Comparison of ENCODE assay signal across 15 cellular contexts in genomic region chr6:29603456-29603855, GRCh38. TPM values are rescaled to one million over a fixed set of nuclear protein-coding genes. Genes with fewer than 3 reads are reported as not detected.
DNase-seq lines count a peak whose midpoint lies in the region; ATAC-seq and TF ChIP-seq lines count a peak whose summit lies in the region.
"Had no signal": no experiment of that assay in that cellular context is flagged by ENCODE, and none has a peak within 500 bp of the region (broad histone marks: within the 10 kb centered on the region; RNA-seq: fewer than 3 reads in every experiment).

No MANE protein-coding gene starts in this region.

- H3K27me3 ChIP-seq in H7 (ENCODE audit: control insufficient read depth, insufficient read depth, low read length) (no peaks in the 10 kb centered on the region), endodermal cell (ENCODE audit: control insufficient read depth, insufficient read depth, low read length, poor library complexity, severe bottlenecking) (no peaks in the 10 kb centered on the region), neural progenitor cell (no peaks in the 10 kb centered on the region)
- H3K27me3 ChIP-seq: BLaER1 had no signal

- H3K9me3 Mint-ChIP-seq in endodermal cell (no peaks in the 10 kb centered on the region), neural progenitor cell (no peaks in the 10 kb centered on the region)
- H3K9me3 Mint-ChIP-seq: CD8-positive, alpha-beta memory T cell; IgD-negative memory B cell had no signal

- H3F3A ChIP-seq in neural progenitor cell (ENCODE audit: low read depth): peaks cover 5% of the 10 kb centered on the region

- TF ChIP-seq CTCF in endodermal cell (conservative IDR thresholded peaks at IDR 0.05) (no peak), neural progenitor cell (IDR thresholded peaks at IDR 0.05) (no peak)

- DNase-seq in H7 (peak; percentile 57), endodermal cell (no peak), neural progenitor cell (ENCODE audit: low spot score) (no peak), NCI-H774 (lab: John Stamatoyannopoulos, UW) (no peak)
- DNase-seq: CD8-positive, alpha-beta memory T cell; GDM1 had no signal

- H3K27ac ChIP-seq in angular gyrus (ENCODE audit: low read depth, low read length): peak overlapping the region; percentile 17
- peak overlapping the region; percentile 16 for H3K27ac ChIP-seq in endodermal cell (ENCODE audit: low read depth, low read length)
- H3K27ac ChIP-seq in neural progenitor cell: no peak overlapping the region
- H3K27ac ChIP-seq: BLaER1 had no signal

- H3K9ac ChIP-seq in endodermal cell (ENCODE audit: extremely low read depth, low read length, poor library complexity, severe bottlenecking) (no peak overlapping the region), neural progenitor cell (no peak overlapping the region)
- H3K9ac ChIP-seq: BLaER1 had no signal

- H2AFZ ChIP-seq in neural progenitor cell (replicated peaks): no peak overlapping the region

- no peak for ATAC-seq in GM21717 (IDR thresholded peaks at IDR 0.05; ENCODE audit: unreplicated experiment)
- ATAC-seq in HG03196 (IDR thresholded peaks at IDR 0.05; ENCODE audit: unreplicated experiment): no peak
- no peak for ATAC-seq in GM18858 (IDR thresholded peaks at IDR 0.05; ENCODE audit: unreplicated experiment)

- WGBS in endodermal cell (ENCODE audit: insufficient coverage in 1 of 2, insufficient read length in 1 of 2), 2 experiments: 91 to 96% methylated on average over 3 to 11 of the region's 11 CpGs

- H4K20me1 ChIP-seq in neural progenitor cell (ENCODE audit: low read depth): peaks cover 12% of the 10 kb centered on the region
- H4K20me1 ChIP-seq: BLaER1 had no signal

- no peak overlapping the region for H3K27ac Mint-ChIP-seq in endodermal cell
- no peak overlapping the region for H3K27ac Mint-ChIP-seq in neural progenitor cell

- H3K9me3 ChIP-seq in endodermal cell (ENCODE audit: control insufficient read depth, low read length) (no peaks in the 10 kb centered on the region), neural progenitor cell (ENCODE audit: low read depth) (no peaks in the 10 kb centered on the region)
- H3K9me3 ChIP-seq: BLaER1, Caco-2 had no signal

- H3K4me1 Mint-ChIP-seq in endodermal cell (no peaks in the 10 kb centered on the region), neural progenitor cell (peaks cover 24% of the 10 kb centered on the region)

- no peaks in the 10 kb centered on the region for H3K79me2 ChIP-seq in neural progenitor cell (ENCODE audit: low read depth)

- H3K36me3 Mint-ChIP-seq in endodermal cell (ENCODE audit: low read depth): peaks cover 73% of the 10 kb centered on the region
- peaks cover 51% of the 10 kb centered on the region for H3K36me3 Mint-ChIP-seq in neural progenitor cell

- H3K4me3 Mint-ChIP-seq in endodermal cell: no peak overlapping the region
- no peak overlapping the region for H3K4me3 Mint-ChIP-seq in neural progenitor cell
- H3K4me3 Mint-ChIP-seq: CD8-positive, alpha-beta memory T cell; IgD-negative memory B cell had no signal

- H3K4me1 ChIP-seq in endodermal cell (ENCODE audit: control insufficient read depth, insufficient read depth, low read length): no peaks in the 10 kb centered on the region
- H3K4me1 ChIP-seq in neural progenitor cell: peaks cover 12% of the 10 kb centered on the region
- H3K4me1 ChIP-seq: BLaER1, Caco-2 had no signal

- H3K36me3 ChIP-seq in H7 (replicated peaks; ENCODE audit: control insufficient read depth, insufficient read depth, low read length) (peaks cover 66% of the 10 kb centered on the region), endodermal cell (ENCODE audit: control insufficient read depth, insufficient read depth, low read length) (peaks cover 59% of the 10 kb centered on the region), neural progenitor cell (no peaks in the 10 kb centered on the region)

- H3K4me3 ChIP-seq in H7 (ENCODE audit: insufficient read depth, low read depth, low read length) (no peak overlapping the region), endodermal cell (ENCODE audit: low read length) (no peak overlapping the region), neural progenitor cell (no peak overlapping the region)
- H3K4me3 ChIP-seq: BLaER1 had no signal

- H3K27me3 Mint-ChIP-seq in endodermal cell (ENCODE audit: insufficient read depth) (no peaks in the 10 kb centered on the region), neural progenitor cell (ENCODE audit: insufficient read depth, low read depth) (peaks cover 2% of the 10 kb centered on the region)
- H3K27me3 Mint-ChIP-seq: IgD-negative memory B cell had no signal

- H3K4me2 ChIP-seq in neural progenitor cell: peak overlapping the region; percentile 46
- H3K4me2 ChIP-seq: BLaER1 had no signal

RNA-seq across cellular contexts. Expression of gene OR2H2, which starts 18.5 kb away (rescaled TPM):
- not detected in 2 replicates for total RNA-seq in H7 (2014; rRNA removed; shearing (Covaris generic))
- not detected for total RNA-seq in endodermal cell
- polyA plus RNA-seq in endodermal cell (2013, experiment 1 of 2): not detected
- polyA plus RNA-seq in endodermal cell (2013, experiment 2 of 2): not detected
- total RNA-seq in neural progenitor cell (ENCODE audit: low replicate concordance): not detected in 2 replicates
- total RNA-seq: Caco-2; CD8-positive, alpha-beta memory T cell; H4; HT1080 had no signal
- polyA plus RNA-seq: CD8-positive, alpha-beta memory T cell; IgD-negative memory B cell had no signal

RNA-seq across cellular contexts. Expression of gene GABBR1, which starts 29.5 kb away (rescaled TPM):
- 21.8 and 23.2 TPM in 2 replicates for total RNA-seq in H7 (2014; rRNA removed; shearing (Covaris generic))
- 10 to 100 TPM; 81.8 to 99.1 TPM for total RNA-seq in endodermal cell
- polyA plus RNA-seq in endodermal cell (2013, experiment 1 of 2): 59.1 TPM
- 52.2 TPM for polyA plus RNA-seq in endodermal cell (2013, experiment 2 of 2)
- total RNA-seq in neural progenitor cell (ENCODE audit: low replicate concordance): 25.4 and 37.4 TPM in 2 replicates

RNA-seq across cellular contexts. Expression of gene UBD, which starts 43.9 kb away (rescaled TPM):
- total RNA-seq in H7 (2014; rRNA removed; shearing (Covaris generic)): not detected in 2 replicates
- not detected for total RNA-seq in endodermal cell
- 0.21 TPM for polyA plus RNA-seq in endodermal cell (2013, experiment 1 of 2)
- not detected for polyA plus RNA-seq in endodermal cell (2013, experiment 2 of 2)
- not detected in 2 replicates for total RNA-seq in neural progenitor cell (ENCODE audit: low replicate concordance)
- total RNA-seq: HT1080 had no signal
- polyA plus RNA-seq: CD8-positive, alpha-beta memory T cell; IgD-negative memory B cell had no signal

RNA-seq across cellular contexts. Expression of gene MOG, which starts 53.4 kb away (rescaled TPM):
- 1.4 and 2.0 TPM in 2 replicates for total RNA-seq in H7 (2014; rRNA removed; shearing (Covaris generic))
- total RNA-seq in endodermal cell: not detected
- not detected for polyA plus RNA-seq in endodermal cell (2013, experiment 1 of 2)
- polyA plus RNA-seq in endodermal cell (2013, experiment 2 of 2): not detected
- total RNA-seq in neural progenitor cell (ENCODE audit: low replicate concordance): not detected in 2 replicates
- total RNA-seq: Caco-2; CD8-positive, alpha-beta memory T cell; H4; HT1080 had no signal
- polyA plus RNA-seq: CD8-positive, alpha-beta memory T cell; IgD-negative memory B cell had no signal
